Comparison of ENCODE assay signal across 1 cellular context in genomic region chr21:44498280-44498964, GRCh38.
TF ChIP-seq lines count a peak whose summit lies in the region.

No MANE protein-coding gene starts in this region.

TF ChIP-seq in HepG2, 621 proteins besides CTCF, POLR2A, EP300 and RAD21 (continued from another document and continues in another):
- TF ChIP-seq ZNF281 (CRISPR knock-in tag; IDR thresholded peaks at IDR 0.05; ENCODE audit: borderline replicate concordance): no peak
- TF ChIP-seq ARID3A (IDR thresholded peaks at IDR 0.05; ENCODE audit: low read depth, low read length): no peak
- TF ChIP-seq ZFYVE20 (CRISPR knock-in tag; IDR thresholded peaks at IDR 0.05; ENCODE audit: borderline replicate concordance, low read depth): no peak
- no peak for TF ChIP-seq NFIC (IDR thresholded peaks at IDR 0.05; ENCODE audit: low read length)
- TF ChIP-seq TAF15 (IDR thresholded peaks at IDR 0.05; ENCODE audit: low read depth, low read length, poor library complexity, severe bottlenecking): no peak
- TF ChIP-seq RXRB (CRISPR knock-in tag; IDR thresholded peaks at IDR 0.05; ENCODE audit: borderline replicate concordance): no peak
- TF ChIP-seq MTERF4 (CRISPR knock-in tag; IDR thresholded peaks at IDR 0.05): no peak
- 0 out of 2 replicates have a peak, but pooled peaks have one; percentile 62 for TF ChIP-seq ZNF891 (CRISPR knock-in tag; IDR thresholded peaks at IDR 0.05)
- no peak for TF ChIP-seq SP1 (IDR thresholded peaks at IDR 0.05)
- TF ChIP-seq SP1 (CRISPR knock-in tag; IDR thresholded peaks at IDR 0.05): no peak
- no peak for TF ChIP-seq TGIF2 (CRISPR knock-in tag; IDR thresholded peaks at IDR 0.05)
- no peak for TF ChIP-seq ZNF850 (CRISPR knock-in tag; conservative IDR thresholded peaks at IDR 0.05)
- no peak for TF ChIP-seq ZNF644 (CRISPR knock-in tag; IDR thresholded peaks at IDR 0.05; ENCODE audit: low read depth)
- TF ChIP-seq SMYD3 (CRISPR knock-in tag; IDR thresholded peaks at IDR 0.05): no peak
- TF ChIP-seq ZHX1 (CRISPR knock-in tag; IDR thresholded peaks at IDR 0.05; ENCODE audit: low read depth): no peak
- no peak for TF ChIP-seq ZNF224 (CRISPR knock-in tag; IDR thresholded peaks at IDR 0.05)
- TF ChIP-seq CENPBD1 (CRISPR knock-in tag; IDR thresholded peaks at IDR 0.05; ENCODE audit: borderline replicate concordance, low read depth): no peak
- TF ChIP-seq KDM3A (CRISPR knock-in tag; IDR thresholded peaks at IDR 0.05; ENCODE audit: low read depth): no peak
- TF ChIP-seq ZKSCAN5 (CRISPR knock-in tag; IDR thresholded peaks at IDR 0.05): no peak
- TF ChIP-seq RBM39 (IDR thresholded peaks at IDR 0.05; ENCODE audit: low read depth, low read length, poor library complexity, severe bottlenecking): no peak
- TF ChIP-seq KDM2A (CRISPR knock-in tag; IDR thresholded peaks at IDR 0.05; ENCODE audit: borderline replicate concordance, low read depth): peak; percentile 46; the same call in 1 of the 2 replicates
- no peak for TF ChIP-seq HNF1A (IDR thresholded peaks at IDR 0.05; ENCODE audit: low read depth)
- TF ChIP-seq HNF1A (CRISPR knock-in tag; IDR thresholded peaks at IDR 0.05; ENCODE audit: borderline replicate concordance): no peak
- no peak for TF ChIP-seq RFX1 (IDR thresholded peaks at IDR 0.05)
- no peak for TF ChIP-seq ZBTB10 (CRISPR knock-in tag; IDR thresholded peaks at IDR 0.05; ENCODE audit: borderline replicate concordance)
- no peak for TF ChIP-seq BCL6 (CRISPR knock-in tag; IDR thresholded peaks at IDR 0.05)
- TF ChIP-seq MTA3 (CRISPR knock-in tag; IDR thresholded peaks at IDR 0.05): no peak
- no peak for TF ChIP-seq NCOR1 (IDR thresholded peaks at IDR 0.05; ENCODE audit: borderline replicate concordance, low read length)
- TF ChIP-seq ZNF605 (CRISPR knock-in tag; IDR thresholded peaks at IDR 0.05): peak; percentile 57; the same call in 1 of the 2 replicates
- TF ChIP-seq CCDC6 (CRISPR knock-in tag; IDR thresholded peaks at IDR 0.05): 0 out of 2 replicates have a peak, but pooled peaks have one; percentile 46
- TF ChIP-seq ZNF720 (CRISPR knock-in tag; IDR thresholded peaks at IDR 0.05): no peak
- peak; percentile 42; the same call in 1 of the 2 replicates for TF ChIP-seq ZNF547 (CRISPR knock-in tag; IDR thresholded peaks at IDR 0.05)
- no peak for TF ChIP-seq ARHGAP35 (CRISPR knock-in tag; IDR thresholded peaks at IDR 0.05; ENCODE audit: borderline replicate concordance)
- no peak for TF ChIP-seq CREB3 (CRISPR knock-in tag; IDR thresholded peaks at IDR 0.05)
- TF ChIP-seq ZNF124 (CRISPR knock-in tag; IDR thresholded peaks at IDR 0.05): peak; percentile 15; the same call in 1 of the 2 replicates
- TF ChIP-seq TAF1 (CRISPR knock-in tag; IDR thresholded peaks at IDR 0.05): no peak; the same call in 1 of the 2 replicates
- no peak for TF ChIP-seq ZFP82 (CRISPR knock-in tag; IDR thresholded peaks at IDR 0.05; ENCODE audit: borderline replicate concordance)
- TF ChIP-seq THAP9 (CRISPR knock-in tag; IDR thresholded peaks at IDR 0.05; ENCODE audit: borderline replicate concordance): peak; percentile 19; the same call in 1 of the 2 replicates
- TF ChIP-seq ZNF282 (IDR thresholded peaks at IDR 0.05; ENCODE audit: partially characterized antibody): no peak
- no peak for TF ChIP-seq ZNF629 (CRISPR knock-in tag; conservative IDR thresholded peaks at IDR 0.05)
